In the genomic region with DNA sequence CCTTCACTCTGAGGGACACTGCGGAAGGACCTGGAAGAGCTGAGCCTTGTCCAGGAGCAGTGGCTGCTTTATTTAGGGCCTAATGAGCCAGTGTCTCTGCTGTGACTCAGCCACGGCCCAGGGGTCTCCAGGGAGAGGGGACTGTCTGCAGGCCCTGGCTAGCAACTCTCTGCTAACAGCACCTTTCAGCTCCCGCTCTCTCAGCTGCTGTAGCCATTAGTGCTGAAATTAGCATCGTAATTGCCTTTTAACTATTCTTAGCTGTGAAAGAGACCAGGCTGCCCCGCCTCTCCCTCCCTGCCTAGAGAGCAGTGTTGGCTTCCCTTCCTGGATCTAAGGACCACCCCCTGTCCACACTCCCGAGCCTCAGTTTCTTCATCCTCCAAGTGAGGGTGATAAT, we compare ENCODE assay signal across 1 cellular context.
TF ChIP-seq lines count a peak whose summit lies in the region.

No MANE protein-coding gene starts in this region.

TF ChIP-seq in H1, 55 proteins besides CTCF, POLR2A, EP300 and RAD21:
- peak; percentile 29; the same call in 1 of the 2 replicates for TF ChIP-seq TBP (IDR thresholded peaks at IDR 0.05; ENCODE audit: low read depth, low read length)
- TF ChIP-seq KDM1A (IDR thresholded peaks at IDR 0.05; ENCODE audit: borderline replicate concordance, low read length) = no peak
- TF ChIP-seq SIN3A (conservative IDR thresholded peaks at IDR 0.05 in 1 of 2, IDR thresholded peaks at IDR 0.05 in 1 of 2; ENCODE audit: low read depth in 1 of 2, low read length in 2 of 2) = 0 out of 4 replicates have a peak, but pooled peaks of 1 of the 2 experiments have one; percentile 30
- TF ChIP-seq TAF1 (IDR thresholded peaks at IDR 0.05; ENCODE audit: low read depth, low read length) = 0 out of 2 replicates have a peak, but pooled peaks have one; percentile 50
- TF ChIP-seq SP1 (IDR thresholded peaks at IDR 0.05; ENCODE audit: low read depth, low read length) = 0 out of 2 replicates have a peak, but pooled peaks have one; percentile 24
- TF ChIP-seq NANOG (IDR thresholded peaks at IDR 0.05; ENCODE audit: insufficient read depth, low read depth, low read length, poor library complexity, severe bottlenecking) = no peak
- no peak for TF ChIP-seq SAP30 (IDR thresholded peaks at IDR 0.05; ENCODE audit: insufficient read depth, insufficient replicate concordance, low read length)
TF ChIP-seq in H1: peak in this region for 4.
